In genomic region chr18:47022821-47023220, GRCh38 we compare ENCODE assay signal across 5 cellular contexts. TPM values are rescaled to one million over a fixed set of nuclear protein-coding genes. Genes with fewer than 3 reads are reported as not detected.
"Had no signal": no experiment of that assay in that cellular context is flagged by ENCODE, and none has a peak within 500 bp of the region (broad histone marks: within the 10 kb centered on the region; RNA-seq: fewer than 3 reads in every experiment).

No MANE protein-coding gene starts in this region.

RNA-seq across cellular contexts. Expression of gene ELOA2, which starts 12.6 kb away (rescaled TPM):
- total RNA-seq: HT-29, LHCN-M2, MCF 10A, OCI-LY7, PC-3 had no signal
